15 cellular contexts compared by ENCODE assay signal in genomic region chr7:28618383-28618782, GRCh38.
"Had no signal": no experiment of that assay in that cellular context is flagged by ENCODE, and none has a peak within 500 bp of the region (broad histone marks: within the 10 kb centered on the region; RNA-seq: fewer than 3 reads in every experiment).

No MANE protein-coding gene starts in this region.

- H3K27ac Mint-ChIP-seq: activated B cell treated with CpG ODN at 0.5 μM for 24 hours; activated CD4-positive, alpha-beta T cell treated with anti-CD3 and anti-CD28 coated beads, Interleukin-2, amount 10 ng/mL, durations not matched to agents 7 days and 5 days; activated naive CD4-positive, alpha-beta T cell treated with anti-CD3 and anti-CD28 coated beads for 36 hours; activated T-helper 17 cell treated with anti-CD3 and anti-CD28 coated beads, Interleukin-2, amount 50 U/mL, for 72 hours; nephron progenitor cell had no signal

- DNase-seq: activated B cell treated with CpG ODN at 0.5 μM for 24 hours; activated CD4-positive, alpha-beta T cell treated with anti-CD3 and anti-CD28 coated beads, Interleukin-2, amount 10 ng/mL, durations not matched to agents 7 days and 5 days; activated naive CD4-positive, alpha-beta T cell treated with anti-CD3 and anti-CD28 coated beads for 36 hours; activated T-cell treated with anti-CD3 and anti-CD28 coated beads for 4 hours; central memory CD4-positive, alpha-beta T cell; effector CD8-positive, alpha-beta T cell; gastrocnemius medialis; left ventricle myocardium superior; mesenchymal stem cell; nephron progenitor cell; stimulated activated CD4-positive, alpha-beta T cell treated with anti-CD3 and anti-CD28 coated beads, Interleukin-4, amount 100 ng/mL, for 24 hours; stomach had no signal

- H3K27me3 ChIP-seq: gastrocnemius medialis, stomach had no signal

- H3K36me3 ChIP-seq: gastrocnemius medialis, stomach, thoracic aorta had no signal

- H3K4me3 ChIP-seq: coronary artery, gastrocnemius medialis, stomach, thoracic aorta had no signal

- H3K4me1 Mint-ChIP-seq: activated B cell treated with CpG ODN at 0.5 μM for 24 hours; activated CD4-positive, alpha-beta T cell treated with anti-CD3 and anti-CD28 coated beads, Interleukin-2, amount 10 ng/mL, durations not matched to agents 7 days and 5 days; activated T-helper 17 cell treated with anti-CD3 and anti-CD28 coated beads, Interleukin-2, amount 50 U/mL, for 72 hours had no signal

- ATAC-seq: activated T-helper 17 cell treated with anti-CD3 and anti-CD28 coated beads, Interleukin-2, amount 50 U/mL, for 72 hours; gastrocnemius medialis; left ventricle myocardium superior had no signal

- H3K9me3 Mint-ChIP-seq: activated B cell treated with CpG ODN at 0.5 μM for 24 hours; activated CD4-positive, alpha-beta T cell treated with anti-CD3 and anti-CD28 coated beads, Interleukin-2, amount 10 ng/mL, durations not matched to agents 7 days and 5 days; activated naive CD4-positive, alpha-beta T cell treated with anti-CD3 and anti-CD28 coated beads for 36 hours; activated T-helper 17 cell treated with anti-CD3 and anti-CD28 coated beads, Interleukin-2, amount 50 U/mL, for 72 hours; nephron progenitor cell had no signal

- H3K27me3 Mint-ChIP-seq: activated B cell treated with CpG ODN at 0.5 μM for 24 hours had no signal

- H3K27ac ChIP-seq: coronary artery, stomach, thoracic aorta had no signal

- H3K4me3 Mint-ChIP-seq: activated B cell treated with CpG ODN at 0.5 μM for 24 hours; activated CD4-positive, alpha-beta T cell treated with anti-CD3 and anti-CD28 coated beads, Interleukin-2, amount 10 ng/mL, durations not matched to agents 7 days and 5 days; activated naive CD4-positive, alpha-beta T cell treated with anti-CD3 and anti-CD28 coated beads for 36 hours; activated T-helper 17 cell treated with anti-CD3 and anti-CD28 coated beads, Interleukin-2, amount 50 U/mL, for 72 hours; nephron progenitor cell had no signal

- H3K9me3 ChIP-seq: gastrocnemius medialis, stomach, thoracic aorta had no signal
